ENCODE assay signal across 24 cellular contexts in the genomic region with DNA sequence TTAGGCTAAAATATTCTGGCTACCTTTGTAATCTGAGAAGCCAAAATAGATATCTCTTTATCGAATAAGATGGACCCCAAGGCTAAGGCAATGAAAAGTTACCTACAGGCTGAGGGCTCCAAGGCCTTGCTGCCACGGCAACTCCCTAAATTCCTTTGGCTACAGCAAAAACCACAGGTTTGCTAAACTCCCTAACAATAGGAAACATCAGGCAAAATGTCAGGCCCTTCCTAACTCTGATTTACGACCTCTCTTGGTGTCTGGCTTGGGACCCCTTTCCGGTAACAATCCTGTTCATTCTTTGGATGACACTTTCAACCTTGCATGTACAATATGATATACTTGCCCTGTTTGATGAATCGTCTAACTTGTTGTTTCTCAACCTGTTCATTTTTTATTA. TPM values are rescaled to one million over a fixed set of nuclear protein-coding genes. Genes with fewer than 3 reads are reported as not detected.
"Had no signal": no experiment of that assay in that cellular context is flagged by ENCODE, and none has a peak within 500 bp of the region (broad histone marks: within the 10 kb centered on the region; RNA-seq: fewer than 3 reads in every experiment).

No MANE protein-coding gene starts in this region.

- ATAC-seq: effector memory CD8-positive, alpha-beta T cell; gastrocnemius medialis; heart right ventricle; sciatic nerve; stimulated activated memory B cell treated with anti-CD40 and anti-IgM and Interleukin-4, amounts not matched to agents 10 μg/mL and 1 μg/mL and 100 μg/mL, for 72 hours had no signal

- H3K36me3 Mint-ChIP-seq: immature natural killer cell had no signal

- H3K4me3 Mint-ChIP-seq: stimulated activated memory B cell treated with anti-CD40 and anti-IgM and Interleukin-4, amounts not matched to agents 10 μg/mL and 1 μg/mL and 100 μg/mL, for 72 hours; stimulated activated naive CD8-positive, alpha-beta T cell treated with anti-CD3 and anti-CD28 coated beads, Interleukin-15, Interleukin-2, amounts not matched to agents 100 ng/mL and 50 ng/mL, for 24 hours had no signal

- H3K27me3 Mint-ChIP-seq: naive B cell had no signal

- H3K27ac Mint-ChIP-seq: effector memory CD8-positive, alpha-beta T cell; stimulated activated memory B cell treated with anti-CD40 and anti-IgM and Interleukin-4, amounts not matched to agents 10 μg/mL and 1 μg/mL and 100 μg/mL, for 72 hours; stimulated activated naive CD8-positive, alpha-beta T cell treated with anti-CD3 and anti-CD28 coated beads, Interleukin-15, Interleukin-2, amounts not matched to agents 100 ng/mL and 50 ng/mL, for 24 hours had no signal

- DNase-seq: effector memory CD8-positive, alpha-beta T cell; gastrocnemius medialis; heart right ventricle; immature natural killer cell; left ventricle myocardium inferior; mesenchymal stem cell; naive B cell; spleen; stimulated activated CD4-positive, alpha-beta T cell treated with anti-CD3 and anti-CD28 coated beads, Interleukin-15, amount 100 ng/mL, for 24 hours; stimulated activated CD4-positive, alpha-beta T cell treated with anti-CD3 and anti-CD28 coated beads, Interleukin-1b, Interleukin-23, amount 100 ng/mL, for 48 hours; stimulated activated CD4-positive, alpha-beta T cell treated with anti-CD3 and anti-CD28 coated beads, Interleukin-4, amount 100 ng/mL, for 24 hours; tibial artery; upper lobe of left lung had no signal

RNA-seq across cellular contexts. Expression of a gene that starts 11.3 kb away (rescaled TPM):
- total RNA-seq: esophagus muscularis mucosa, fibroblast of villous mesenchyme, gastrocnemius medialis, heart right ventricle, left ventricle myocardium inferior, osteoblast, pulmonary artery endothelial cell, skeletal muscle tissue, spleen, temporal lobe, upper lobe of left lung had no signal

RNA-seq across cellular contexts. Expression of a gene that starts 13.4 kb away (rescaled TPM):
- total RNA-seq: left ventricle myocardium inferior had no signal

RNA-seq across cellular contexts. Expression of a gene that starts 15.9 kb away (rescaled TPM):
- total RNA-seq: esophagus muscularis mucosa, fibroblast of villous mesenchyme, gastrocnemius medialis, heart right ventricle, left ventricle myocardium inferior, lung, osteoblast, pulmonary artery endothelial cell, skeletal muscle tissue, temporal lobe, vagina had no signal

RNA-seq across cellular contexts. Expression of a gene that starts 39.9 kb away (rescaled TPM):
- total RNA-seq: esophagus muscularis mucosa, fibroblast of villous mesenchyme, gastrocnemius medialis, heart right ventricle, left ventricle myocardium inferior, lung, osteoblast, pulmonary artery endothelial cell, skeletal muscle tissue, upper lobe of left lung, vagina had no signal
